17 cellular contexts compared by ENCODE assay signal in the genomic region with DNA sequence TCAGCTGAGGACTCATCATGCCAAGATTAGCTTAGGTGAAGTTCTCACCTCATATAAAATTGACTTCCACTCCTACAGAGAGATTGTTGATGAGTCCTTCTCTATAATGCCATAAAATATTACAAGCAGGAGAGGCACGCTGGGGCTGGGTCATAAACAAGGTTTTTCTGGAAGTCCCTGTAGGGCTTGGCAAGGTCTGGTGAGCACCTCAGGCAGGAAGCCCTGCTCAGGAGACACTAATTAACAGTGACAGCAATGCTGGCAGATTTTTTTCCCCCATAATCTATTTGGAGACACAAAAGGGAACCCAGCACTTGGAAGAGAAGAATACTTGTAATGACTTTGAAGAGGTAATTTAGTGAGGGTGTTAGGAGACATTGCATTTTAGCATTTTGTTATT.
A peak's percentile ranks its signal among the peaks of the same experiment; 100 is the strongest.
DNase-seq lines count a peak whose midpoint lies in the region; ATAC-seq and TF ChIP-seq lines count a peak whose summit lies in the region.
"Had no signal": no experiment of that assay in that cellular context is flagged by ENCODE, and none has a peak within 500 bp of the region (broad histone marks: within the 10 kb centered on the region; RNA-seq: fewer than 3 reads in every experiment).

No MANE protein-coding gene starts in this region.

- peak; percentile 70 for ATAC-seq in mucosa of descending colon
- ATAC-seq: A549, GM23338 had no signal

- no peaks in the 10 kb centered on the region for H3K4me1 Mint-ChIP-seq in immature natural killer cell
- H3K4me1 Mint-ChIP-seq: CD4-positive, CD25-positive, alpha-beta regulatory T cell; GM23338 had no signal

- intact Hi-C loops in mucosa of descending colon (cut with DNase I, micrococcal nuclease): no loop called here

- CTCF ChIA-PET in SK-N-SH (lab: Yijun Ruan, JAX): no interaction called here

- H3K4me1 ChIP-seq in SK-N-SH (ENCODE audit: control insufficient read depth in 1 of 2, insufficient read depth in 2 of 2, low read depth in 1 of 2, low read length in 1 of 2) (peaks cover 0 to 2% of the 10 kb centered on the region in 2 experiments; a peak in 1 of 4 replicates), mucosa of descending colon (ENCODE audit: low read depth) (peaks cover 5% of the 10 kb centered on the region)
- H3K4me1 ChIP-seq: A549 had no signal

- no peaks in the 10 kb centered on the region for H3K9me3 ChIP-seq in SK-N-SH
- no peaks in the 10 kb centered on the region for H3K9me3 ChIP-seq in mucosa of descending colon
- H3K9me3 ChIP-seq: A549 had no signal

- no peaks in the 10 kb centered on the region for H3F3A ChIP-seq in SK-N-SH (replicated peaks; ENCODE audit: insufficient read depth)

- no peaks in the 10 kb centered on the region for H3K9me3 Mint-ChIP-seq in immature natural killer cell
- H3K9me3 Mint-ChIP-seq: CD4-positive, CD25-positive, alpha-beta regulatory T cell; GM23338 had no signal

- peaks cover 0 to 10% (median 7%) of the 10 kb centered on the region in 3 donors for H3K27me3 Mint-ChIP-seq in immature natural killer cell (ENCODE audit: low read depth in 3 of 3)

- no peak overlapping the region for H3K27ac Mint-ChIP-seq in immature natural killer cell
- H3K27ac Mint-ChIP-seq: CD4-positive, CD25-positive, alpha-beta regulatory T cell; GM23338 had no signal

- no peaks in the 10 kb centered on the region for H3K79me2 ChIP-seq in SK-N-SH (ENCODE audit: insufficient read depth)

- H3K36me3 ChIP-seq in SK-N-SH (replicated peaks in 1 of 2; ENCODE audit: control insufficient read depth in 1 of 2, insufficient read depth in 2 of 2, low read length in 1 of 2) (no peaks in the 10 kb centered on the region), mucosa of descending colon (ENCODE audit: low read depth) (no peaks in the 10 kb centered on the region)

- no peak for TF ChIP-seq EP300 in SK-N-SH (IDR thresholded peaks at IDR 0.05; ENCODE audit: borderline replicate concordance in 1 of 2, low read depth in 1 of 2, low read length in 1 of 2)

- no peak overlapping the region for H3K27ac ChIP-seq in SK-N-SH (ENCODE audit: low read depth in 2 of 2, low read length in 1 of 2)
- H3K27ac ChIP-seq: A549 had no signal

- H3K4me3 Mint-ChIP-seq in immature natural killer cell: no peak overlapping the region
- H3K4me3 Mint-ChIP-seq: CD4-positive, CD25-positive, alpha-beta regulatory T cell; GM23338 had no signal

- TF ChIP-seq RAD21 in SK-N-SH (IDR thresholded peaks at IDR 0.05; ENCODE audit: low read length): no peak

- H3K4me2 ChIP-seq in SK-N-SH: no peak overlapping the region
- H3K4me2 ChIP-seq: A549, GM23338 had no signal

- H3K4me3 ChIP-seq in SK-N-SH (ENCODE audit: low read depth in 2 of 2, low read length in 1 of 2) (no peak overlapping the region), mucosa of descending colon (no peak overlapping the region)
- H3K4me3 ChIP-seq: A549, GM23338 had no signal

- no peaks in the 10 kb centered on the region for H3K36me3 Mint-ChIP-seq in immature natural killer cell
- H3K36me3 Mint-ChIP-seq: CD4-positive, CD25-positive, alpha-beta regulatory T cell had no signal

- H3K9ac ChIP-seq in SK-N-SH: no peak overlapping the region

- no peaks in the 10 kb centered on the region for H4K20me1 ChIP-seq in SK-N-SH (ENCODE audit: insufficient read depth)

- no peak overlapping the region for H2AFZ ChIP-seq in SK-N-SH (ENCODE audit: low read depth)
- H2AFZ ChIP-seq: GM23338 had no signal

- POLR2A ChIA-PET in SK-N-SH (lab: Yijun Ruan, JAX): no interaction called here

- 22% methylated on average over 1 of the region's 1 CpG for WGBS in SK-N-SH (ENCODE audit: low lambda C conversion rate)

- DNase-seq in COR-L47 (lab: John Stamatoyannopoulos, UW) (peak; percentile 24), NCI-H1436 (lab: John Stamatoyannopoulos, UW) (peak; percentile 4), SK-N-SH (peak; percentile 2), mucosa of descending colon (peak in 2 of 3 donors; percentile 43 to 58), immature natural killer cell (no peak)
- DNase-seq in stimulated activated CD4-positive, alpha-beta T cell treated with anti-CD3 and anti-CD28 coated beads, Interleukin-2, amount 100 ng/mL, for 48 hours: no peak
- no peak for DNase-seq in activated CD4-positive, alpha-beta T cell treated with anti-CD3 and anti-CD28 coated beads, Interleukin-2, amount 50 U/mL, for 4 hours
- DNase-seq: CD4-positive, CD25-positive, alpha-beta regulatory T cell; DND-41; GF-D8; MV-4-11; NCI-H187; NCI-H526; SHP77 treated with DMSO at 0.1 percent for 48 hours; SW 1271 had no signal

- TF ChIP-seq CTCF in SK-N-SH (IDR thresholded peaks at IDR 0.05): no peak
- no peak for TF ChIP-seq CTCF in mucosa of descending colon (IDR thresholded peaks at IDR 0.05)

- H3K9me2 ChIP-seq in SK-N-SH: no peaks in the 10 kb centered on the region

- no peaks in the 10 kb centered on the region for H3K27me3 ChIP-seq in SK-N-SH (ENCODE audit: insufficient read depth)

TF ChIP-seq in SK-N-SH, 30 proteins besides CTCF, POLR2A, EP300 and RAD21:
- TF ChIP-seq ELF1 (IDR thresholded peaks at IDR 0.05) (no peak), EZH2phosphoT487 (IDR thresholded peaks at IDR 0.05; ENCODE audit: borderline replicate concordance, low read depth) (no peak), GATA2 (CRISPR knock-in tag; IDR thresholded peaks at IDR 0.05) (no peak)
- TF ChIP-seq, protein P1, sequence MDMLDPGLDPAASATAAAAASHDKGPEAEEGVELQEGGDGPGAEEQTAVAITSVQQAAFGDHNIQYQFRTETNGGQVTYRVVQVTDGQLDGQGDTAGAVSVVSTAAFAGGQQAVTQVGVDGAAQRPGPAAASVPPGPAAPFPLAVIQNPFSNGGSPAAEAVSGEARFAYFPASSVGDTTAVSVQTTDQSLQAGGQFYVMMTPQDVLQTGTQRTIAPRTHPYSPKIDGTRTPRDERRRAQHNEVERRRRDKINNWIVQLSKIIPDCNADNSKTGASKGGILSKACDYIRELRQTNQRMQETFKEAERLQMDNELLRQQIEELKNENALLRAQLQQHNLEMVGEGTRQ (IDR thresholded peaks at IDR 0.05; ENCODE audit: borderline replicate concordance, low read depth, low read length): no peak
- TF ChIP-seq, protein P2, sequence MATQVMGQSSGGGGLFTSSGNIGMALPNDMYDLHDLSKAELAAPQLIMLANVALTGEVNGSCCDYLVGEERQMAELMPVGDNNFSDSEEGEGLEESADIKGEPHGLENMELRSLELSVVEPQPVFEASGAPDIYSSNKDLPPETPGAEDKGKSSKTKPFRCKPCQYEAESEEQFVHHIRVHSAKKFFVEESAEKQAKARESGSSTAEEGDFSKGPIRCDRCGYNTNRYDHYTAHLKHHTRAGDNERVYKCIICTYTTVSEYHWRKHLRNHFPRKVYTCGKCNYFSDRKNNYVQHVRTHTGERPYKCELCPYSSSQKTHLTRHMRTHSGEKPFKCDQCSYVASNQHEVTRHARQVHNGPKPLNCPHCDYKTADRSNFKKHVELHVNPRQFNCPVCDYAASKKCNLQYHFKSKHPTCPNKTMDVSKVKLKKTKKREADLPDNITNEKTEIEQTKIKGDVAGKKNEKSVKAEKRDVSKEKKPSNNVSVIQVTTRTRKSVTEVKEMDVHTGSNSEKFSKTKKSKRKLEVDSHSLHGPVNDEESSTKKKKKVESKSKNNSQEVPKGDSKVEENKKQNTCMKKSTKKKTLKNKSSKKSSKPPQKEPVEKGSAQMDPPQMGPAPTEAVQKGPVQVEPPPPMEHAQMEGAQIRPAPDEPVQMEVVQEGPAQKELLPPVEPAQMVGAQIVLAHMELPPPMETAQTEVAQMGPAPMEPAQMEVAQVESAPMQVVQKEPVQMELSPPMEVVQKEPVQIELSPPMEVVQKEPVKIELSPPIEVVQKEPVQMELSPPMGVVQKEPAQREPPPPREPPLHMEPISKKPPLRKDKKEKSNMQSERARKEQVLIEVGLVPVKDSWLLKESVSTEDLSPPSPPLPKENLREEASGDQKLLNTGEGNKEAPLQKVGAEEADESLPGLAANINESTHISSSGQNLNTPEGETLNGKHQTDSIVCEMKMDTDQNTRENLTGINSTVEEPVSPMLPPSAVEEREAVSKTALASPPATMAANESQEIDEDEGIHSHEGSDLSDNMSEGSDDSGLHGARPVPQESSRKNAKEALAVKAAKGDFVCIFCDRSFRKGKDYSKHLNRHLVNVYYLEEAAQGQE (IDR thresholded peaks at IDR 0.05; ENCODE audit: low read depth, low read length): no peak
- TF ChIP-seq, protein P3, sequence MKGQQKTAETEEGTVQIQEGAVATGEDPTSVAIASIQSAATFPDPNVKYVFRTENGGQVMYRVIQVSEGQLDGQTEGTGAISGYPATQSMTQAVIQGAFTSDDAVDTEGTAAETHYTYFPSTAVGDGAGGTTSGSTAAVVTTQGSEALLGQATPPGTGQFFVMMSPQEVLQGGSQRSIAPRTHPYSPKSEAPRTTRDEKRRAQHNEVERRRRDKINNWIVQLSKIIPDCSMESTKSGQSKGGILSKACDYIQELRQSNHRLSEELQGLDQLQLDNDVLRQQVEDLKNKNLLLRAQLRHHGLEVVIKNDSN (IDR thresholded peaks at IDR 0.05; ENCODE audit: borderline replicate concordance, low read depth): no peak
TF ChIP-seq in SK-N-SH: peak in this region for 0.

Comparison
In these comparisons a context has a peak if more than half of its experiments do, and no peak if none do; other contexts are left out.
1. DNase-seq: peak in COR-L47 (single experiment), NCI-H1436 (single experiment), SK-N-SH (single experiment) and mucosa of descending colon (2 of 3); none in immature natural killer cell (0 of 3), stimulated activated CD4-positive, alpha-beta T cell treated with anti-CD3 and anti-CD28 coated beads, Interleukin-2, amount 100 ng/mL, for 48 hours (0 of 2) and activated CD4-positive, alpha-beta T cell treated with anti-CD3 and anti-CD28 coated beads, Interleukin-2, amount 50 U/mL, for 4 hours (0 of 2).